1 cellular context compared by ENCODE assay signal in the genomic region with DNA sequence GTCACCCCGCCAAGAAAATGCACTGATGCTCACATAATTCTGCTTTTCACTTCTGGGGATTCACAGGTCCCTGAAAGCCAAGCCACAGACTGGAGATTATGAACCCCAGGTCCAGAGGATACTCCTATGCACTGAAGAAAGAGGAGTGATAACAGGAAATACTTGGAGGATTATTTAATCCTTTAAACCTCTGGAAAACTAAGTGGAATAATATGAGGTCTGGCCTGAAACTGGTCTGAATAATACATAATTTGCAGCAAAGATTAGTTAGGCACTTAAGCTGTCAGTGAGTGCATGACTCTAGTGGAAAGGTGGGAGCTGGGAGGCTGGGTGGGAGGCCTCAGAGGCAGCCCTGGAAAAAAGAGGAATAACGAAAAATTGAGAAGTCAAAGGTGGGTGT.
TF ChIP-seq lines count a peak whose summit lies in the region.

No MANE protein-coding gene starts in this region.

TF ChIP-seq in GM12878, 131 proteins besides CTCF, POLR2A, EP300 and RAD21 (continued from another document):
- TF ChIP-seq MYC (IDR thresholded peaks at IDR 0.05; ENCODE audit: insufficient read depth, insufficient read length, insufficient replicate concordance, low read length, severe bottlenecking) (no peak), RFX5 (IDR thresholded peaks at IDR 0.05; ENCODE audit: low read depth, low read length) (no peak)
- TF ChIP-seq, protein P1, sequence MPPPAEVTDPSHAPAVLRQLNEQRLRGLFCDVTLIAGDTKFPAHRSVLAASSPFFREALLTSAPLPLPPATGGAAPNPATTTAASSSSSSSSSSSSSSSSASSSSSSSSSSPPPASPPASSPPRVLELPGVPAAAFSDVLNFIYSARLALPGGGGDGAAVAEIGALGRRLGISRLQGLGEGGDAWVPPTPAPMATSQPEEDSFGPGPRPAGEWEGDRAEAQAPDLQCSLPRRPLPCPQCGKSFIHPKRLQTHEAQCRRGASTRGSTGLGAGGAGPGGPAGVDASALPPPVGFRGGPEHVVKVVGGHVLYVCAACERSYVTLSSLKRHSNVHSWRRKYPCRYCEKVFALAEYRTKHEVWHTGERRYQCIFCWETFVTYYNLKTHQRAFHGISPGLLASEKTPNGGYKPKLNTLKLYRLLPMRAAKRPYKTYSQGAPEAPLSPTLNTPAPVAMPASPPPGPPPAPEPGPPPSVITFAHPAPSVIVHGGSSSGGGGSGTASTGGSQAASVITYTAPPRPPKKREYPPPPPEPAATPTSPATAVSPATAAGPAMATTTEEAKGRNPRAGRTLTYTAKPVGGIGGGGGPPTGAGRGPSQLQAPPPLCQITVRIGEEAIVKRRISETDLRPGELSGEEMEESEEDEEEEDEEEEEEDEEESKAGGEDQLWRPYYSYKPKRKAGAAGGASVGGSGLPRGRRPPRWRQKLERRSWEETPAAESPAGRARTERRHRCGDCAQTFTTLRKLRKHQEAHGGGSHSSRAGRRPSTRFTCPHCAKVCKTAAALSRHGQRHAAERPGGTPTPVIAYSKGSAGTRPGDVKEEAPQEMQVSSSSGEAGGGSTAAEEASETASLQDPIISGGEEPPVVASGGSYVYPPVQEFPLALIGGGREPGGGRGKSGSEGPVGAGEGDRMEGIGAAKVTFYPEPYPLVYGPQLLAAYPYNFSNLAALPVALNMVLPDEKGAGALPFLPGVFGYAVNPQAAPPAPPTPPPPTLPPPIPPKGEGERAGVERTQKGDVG (CRISPR knock-in tag; IDR thresholded peaks at IDR 0.05): no peak
